Comparison of ENCODE assay signal across 11 cellular contexts in genomic region chr7:99525713-99526440, GRCh38. TPM values are rescaled to one million over a fixed set of nuclear protein-coding genes. Genes with fewer than 3 reads are reported as not detected.
DNase-seq lines count a peak whose midpoint lies in the region; ATAC-seq and TF ChIP-seq lines count a peak whose summit lies in the region.
"Had no signal": no experiment of that assay in that cellular context is flagged by ENCODE, and none has a peak within 500 bp of the region (broad histone marks: within the 10 kb centered on the region; RNA-seq: fewer than 3 reads in every experiment).

No MANE protein-coding gene starts in this region.

- POLR2A ChIA-PET in BJ (lab: Charles Lee) (no interaction called here), HEK293 (lab: Yijun Ruan, JAX) (interaction anchor here (0.6 to 1.4 kb wide), 4 partner anchors 9 to 32 kb away, joined by 3 to 5 read pairs (median 3); partner anchors contain the start of genes ZKSCAN5 and ZNF655)

- H3K36me3 Mint-ChIP-seq in activated T-cell treated with anti-CD3 and anti-CD28 coated beads, Interleukin-2, amount 50 U/mL, for 24 hours (ENCODE audit: low read depth), result peaks cover 67% of the 10 kb centered on the region

- peaks cover 11% of the 10 kb centered on the region for H3K9me3 Mint-ChIP-seq in activated T-cell treated with anti-CD3 and anti-CD28 coated beads, Interleukin-2, amount 50 U/mL, for 24 hours

- H3K9ac ChIP-seq in liver (ENCODE audit: low read depth in 1 of 2, low read length in 2 of 2), result no peak overlapping the region

- H3K4me1 ChIP-seq in HEK293 (ENCODE audit: control insufficient read depth, insufficient read depth, low read length) (no peaks in the 10 kb centered on the region), liver (ENCODE audit: control insufficient read depth in 4 of 4, insufficient read depth in 4 of 4, low read length in 3 of 4) (no peaks in the 10 kb centered on the region)
- H3K4me1 ChIP-seq: uterus had no signal

- no peak for ATAC-seq in HG02588 (IDR thresholded peaks at IDR 0.05; ENCODE audit: unreplicated experiment)
- no peak for ATAC-seq in GM18907 (IDR thresholded peaks at IDR 0.05; ENCODE audit: unreplicated experiment)

- TF ChIP-seq CTCF in BJ (IDR thresholded peaks at IDR 0.05; ENCODE audit: insufficient read depth, low read depth, low read length) (peak; percentile 23; the same call in 1 of the 2 replicates), HEK293 (tag by site-specific recombination; IDR thresholded peaks at IDR 0.05) (0 out of 2 replicates have a peak, but pooled peaks have one; percentile 28), liver (IDR thresholded peaks at IDR 0.05; ENCODE audit: low read depth, low read length, missing input control) (no peak)

- H3K9me3 ChIP-seq in HEK293 (ENCODE audit: control insufficient read depth, insufficient read depth, low read depth, low read length) (no peaks in the 10 kb centered on the region), liver (ENCODE audit: control insufficient read depth in 4 of 4, low read length in 3 of 4) (peaks cover 10 to 15% (median 13%) of the 10 kb centered on the region in 4 donors)

- no peak overlapping the region for H3K27ac ChIP-seq in HEK293 (ENCODE audit: extremely low read depth, low read depth, low read length)
- H3K27ac ChIP-seq in liver (ENCODE audit: low read depth in 1 of 2, low read length in 2 of 2), result no peak overlapping the region
- H3K27ac ChIP-seq: uterus had no signal

- H3K4me3 ChIP-seq in BJ (ENCODE audit: low read depth, low read length) (no peak overlapping the region), HEK293 (ENCODE audit: low read depth, low read length) (no peak overlapping the region), liver (ENCODE audit: low read depth in 1 of 3, low read length in 3 of 3) (no peak overlapping the region)
- H3K4me3 ChIP-seq: uterus had no signal

- H3K27ac Mint-ChIP-seq in activated T-cell treated with anti-CD3 and anti-CD28 coated beads, Interleukin-2, amount 50 U/mL, for 24 hours, result no peak overlapping the region

- TF ChIP-seq RAD21 in liver (IDR thresholded peaks at IDR 0.05), result peak; percentile 52 to 66

- DNase-seq in BJ (ENCODE audit: low read depth), result no peak
- DNase-seq in activated T-cell treated with anti-CD3 and anti-CD28 coated beads, Interleukin-2, amount 50 U/mL, for 24 hours, result peak; percentile 34
- no peak for DNase-seq in posterior cingulate gyrus
- no peak for DNase-seq in GM19240 (ENCODE audit: insufficient read length, low spot score)
- DNase-seq: central memory CD4-positive, alpha-beta T cell; NCI-H1930; uterus had no signal

- H3K27me3 ChIP-seq in BJ (ENCODE audit: control insufficient read depth, insufficient read depth, low read length), result no peaks in the 10 kb centered on the region
- no peaks in the 10 kb centered on the region for H3K27me3 ChIP-seq in liver (ENCODE audit: control insufficient read depth in 4 of 4, insufficient read depth in 4 of 4, low read length in 3 of 4)
- H3K27me3 ChIP-seq: uterus had no signal

- H3K4me3 Mint-ChIP-seq in activated T-cell treated with anti-CD3 and anti-CD28 coated beads, Interleukin-2, amount 50 U/mL, for 24 hours, result no peak overlapping the region

- CTCF ChIA-PET in BJ (lab: Yijun Ruan, JAX) (interaction anchor here (0.7 to 1.2 kb wide), 5 partner anchors 9 to 389 kb away, joined by 3 to 6 read pairs (median 3); no protein-coding TSS in a partner anchor), HEK293 (lab: Yijun Ruan, JAX) (interaction anchor here (0.6 to 1.7 kb wide), 12 partner anchors 8 to 602 kb away, joined by 3 to 9 read pairs (median 4); no protein-coding TSS in a partner anchor)

- H3K4me1 Mint-ChIP-seq in activated T-cell treated with anti-CD3 and anti-CD28 coated beads, Interleukin-2, amount 50 U/mL, for 24 hours (ENCODE audit: low read depth), result peaks cover 2% of the 10 kb centered on the region

- H3K36me3 ChIP-seq in BJ (ENCODE audit: control insufficient read depth, insufficient read depth, low read length) (peaks cover 15% of the 10 kb centered on the region), HEK293 (ENCODE audit: control insufficient read depth in 2 of 2, insufficient read depth in 1 of 2, low read length in 2 of 2) (peaks cover 20 to 56% of the 10 kb centered on the region in 2 experiments), liver (ENCODE audit: control insufficient read depth in 4 of 4, insufficient read depth in 3 of 4, low read depth in 1 of 4, low read length in 3 of 4) (peaks cover 19 to 49% (median 34%) of the 10 kb centered on the region in 4 donors)

- H3K27me3 Mint-ChIP-seq in activated T-cell treated with anti-CD3 and anti-CD28 coated beads, Interleukin-2, amount 50 U/mL, for 24 hours, result no peaks in the 10 kb centered on the region

- WGBS in liver, result 97% methylated on average over 21 of the region's 21 CpGs

- intact Hi-C loops in posterior cingulate gyrus (cut with DNase I), result no loop called here

TF ChIP-seq in HEK293, 187 proteins besides CTCF, POLR2A, EP300 and RAD21 (continues in another document):
- TF ChIP-seq ZNF654 (tag by site-specific recombination; IDR thresholded peaks at IDR 0.05; ENCODE audit: low read depth) (peak; percentile 41), HOXD13 (CRISPR knock-in tag; IDR thresholded peaks at IDR 0.05; ENCODE audit: borderline replicate concordance) (no peak), SALL2 (tag by site-specific recombination; IDR thresholded peaks at IDR 0.05; ENCODE audit: borderline replicate concordance) (no peak)

TF ChIP-seq in liver, 16 proteins besides CTCF, POLR2A, EP300 and RAD21:
- TF ChIP-seq SP1 (IDR thresholded peaks at IDR 0.05) (no peak), GABPA (IDR thresholded peaks at IDR 0.05 in 1 of 2, conservative IDR thresholded peaks at IDR 0.05 in 1 of 2) (no peak), HNF4A (conservative IDR thresholded peaks at IDR 0.05) (no peak), RXRA (IDR thresholded peaks at IDR 0.05) (peak; percentile 14 to 53)

RNA-seq across cellular contexts. Expression of gene ZKSCAN5, which starts 21.4 kb away (rescaled TPM):
- 9.7 and 10.3 TPM in 2 replicates for polyA plus RNA-seq in BJ (2011; rRNA removed)
- 9.3 and 14.2 TPM in 2 replicates for polyA minus RNA-seq in BJ (2011; rRNA and poly(A)+ RNA removed)
- total RNA-seq in liver, result 1 to 10 TPM; 4.7 to 5.4 TPM
- polyA plus RNA-seq in liver, result 1 to 10 TPM; 1.7 to 2.2 TPM

RNA-seq across cellular contexts. Expression of gene ZNF394, which starts 25.8 kb away (rescaled TPM):
- polyA plus RNA-seq in BJ (2011; rRNA removed), result 12.3 and 12.5 TPM in 2 replicates
- polyA minus RNA-seq in BJ (2011; rRNA and poly(A)+ RNA removed), result 11.2 and 12.8 TPM in 2 replicates
- total RNA-seq in liver, result 10 to 100 TPM; 18.1 to 18.3 TPM
- polyA plus RNA-seq in liver, result 1 to 10 TPM; 5.5 to 6.1 TPM

RNA-seq across cellular contexts. Expression of gene FAM200A, which starts 26.0 kb away (rescaled TPM):
- polyA plus RNA-seq in BJ (2011; rRNA removed) (3.8 and 5.9 TPM in 2 replicates), liver (1 to 10 TPM; 1.0 to 1.7 TPM)
- polyA minus RNA-seq in BJ (2011; rRNA and poly(A)+ RNA removed), result 2.0 and 2.8 TPM in 2 replicates
- total RNA-seq in liver, result 1 to 10 TPM; 2.4 to 4.6 TPM

RNA-seq across cellular contexts. Expression of gene ZNF655, which starts 32.6 kb away (rescaled TPM):
- polyA plus RNA-seq in BJ (2011; rRNA removed), result 47.2 and 56.4 TPM in 2 replicates
- 50.5 and 52.5 TPM in 2 replicates for polyA minus RNA-seq in BJ (2011; rRNA and poly(A)+ RNA removed)
- total RNA-seq in liver, result 10 to 100 TPM; 37.2 to 59.7 TPM
- 10 to 100 TPM; 15.9 to 27.6 TPM for polyA plus RNA-seq in liver

RNA-seq across cellular contexts. Expression of gene ZNF789, which starts 53.2 kb away (rescaled TPM):
- polyA plus RNA-seq in BJ (2011; rRNA removed) (8.2 and 11.4 TPM in 2 replicates), liver (1 to 10 TPM; 1.6 to 2.3 TPM)
- polyA minus RNA-seq in BJ (2011; rRNA and poly(A)+ RNA removed), result 4.4 and 7.2 TPM in 2 replicates
- total RNA-seq in liver, result 1 to 10 TPM; 7.4 TPM
